Comparison of ENCODE assay signal across 1 cellular context in the genomic region with DNA sequence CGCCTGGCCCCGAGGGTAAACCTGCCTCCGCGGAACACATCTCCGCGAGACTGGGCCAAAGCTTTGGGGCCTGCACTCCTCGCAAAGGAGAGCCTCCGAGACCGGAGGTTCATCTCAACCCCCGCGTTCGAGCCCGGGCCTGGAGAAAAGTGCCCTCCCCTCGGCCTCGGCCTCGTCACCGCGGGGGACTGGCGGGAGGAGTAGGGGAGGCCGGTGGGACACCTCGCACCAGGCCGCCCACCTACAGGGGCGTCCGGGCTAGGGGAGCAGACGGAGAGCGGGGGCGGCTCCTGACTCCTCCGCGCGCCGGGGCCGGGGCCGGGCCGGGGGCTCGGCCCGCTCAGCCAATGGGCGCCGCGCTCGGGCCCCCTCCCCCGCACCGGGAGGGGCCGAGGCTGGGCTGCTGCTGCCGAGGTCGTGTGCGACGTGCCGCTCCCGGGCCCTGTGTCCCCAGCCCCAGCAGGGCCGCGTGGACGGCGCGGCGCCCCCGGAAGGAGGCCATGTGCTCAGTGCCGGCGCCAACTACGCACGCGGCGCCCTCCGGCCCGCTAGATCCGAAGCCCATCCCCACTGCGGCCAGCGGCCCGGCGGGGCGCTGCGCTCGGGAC.
TF ChIP-seq lines count a peak whose summit lies in the region.

No MANE protein-coding gene starts in this region.

TF ChIP-seq in HepG2, 621 proteins besides CTCF, POLR2A, EP300 and RAD21 (continued from another document):
- TF ChIP-seq, protein P1, sequence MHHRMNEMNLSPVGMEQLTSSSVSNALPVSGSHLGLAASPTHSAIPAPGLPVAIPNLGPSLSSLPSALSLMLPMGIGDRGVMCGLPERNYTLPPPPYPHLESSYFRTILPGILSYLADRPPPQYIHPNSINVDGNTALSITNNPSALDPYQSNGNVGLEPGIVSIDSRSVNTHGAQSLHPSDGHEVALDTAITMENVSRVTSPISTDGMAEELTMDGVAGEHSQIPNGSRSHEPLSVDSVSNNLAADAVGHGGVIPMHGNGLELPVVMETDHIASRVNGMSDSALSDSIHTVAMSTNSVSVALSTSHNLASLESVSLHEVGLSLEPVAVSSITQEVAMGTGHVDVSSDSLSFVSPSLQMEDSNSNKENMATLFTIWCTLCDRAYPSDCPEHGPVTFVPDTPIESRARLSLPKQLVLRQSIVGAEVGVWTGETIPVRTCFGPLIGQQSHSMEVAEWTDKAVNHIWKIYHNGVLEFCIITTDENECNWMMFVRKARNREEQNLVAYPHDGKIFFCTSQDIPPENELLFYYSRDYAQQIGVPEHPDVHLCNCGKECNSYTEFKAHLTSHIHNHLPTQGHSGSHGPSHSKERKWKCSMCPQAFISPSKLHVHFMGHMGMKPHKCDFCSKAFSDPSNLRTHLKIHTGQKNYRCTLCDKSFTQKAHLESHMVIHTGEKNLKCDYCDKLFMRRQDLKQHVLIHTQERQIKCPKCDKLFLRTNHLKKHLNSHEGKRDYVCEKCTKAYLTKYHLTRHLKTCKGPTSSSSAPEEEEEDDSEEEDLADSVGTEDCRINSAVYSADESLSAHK (CRISPR knock-in tag; IDR thresholded peaks at IDR 0.05; ENCODE audit: borderline replicate concordance), result no peak
- TF ChIP-seq SAP130 (CRISPR knock-in tag; IDR thresholded peaks at IDR 0.05; ENCODE audit: low read depth), result peak; percentile 76
TF ChIP-seq in HepG2: peak in this region for 108.
